In the genomic region with DNA sequence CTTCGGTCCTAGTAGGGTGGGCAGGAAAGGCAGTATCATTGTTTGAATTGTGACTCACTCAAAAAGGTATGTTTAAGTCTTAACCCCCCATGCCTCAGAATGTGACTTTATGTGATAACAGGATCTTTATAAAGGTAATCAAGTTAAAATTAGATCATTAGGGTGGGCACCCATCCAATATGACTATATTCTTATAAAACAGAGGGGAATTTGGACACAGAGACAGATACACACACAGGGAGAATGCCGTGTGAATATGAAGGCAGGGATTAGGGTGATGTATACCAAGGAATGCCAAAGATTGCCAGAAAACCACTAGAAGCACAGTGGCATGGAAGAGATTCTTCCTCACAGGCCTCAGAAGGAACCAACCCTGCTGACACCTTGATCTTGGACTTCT, we compare ENCODE assay signal across 16 cellular contexts.
"Had no signal": no experiment of that assay in that cellular context is flagged by ENCODE, and none has a peak within 500 bp of the region (broad histone marks: within the 10 kb centered on the region; RNA-seq: fewer than 3 reads in every experiment).

No MANE protein-coding gene starts in this region.

- DNase-seq: activated CD4-positive, alpha-beta T cell treated with anti-CD3 and anti-CD28 coated beads for 1 hour; activated gamma-delta T cell; adrenal gland; foreskin fibroblast; left colon; natural killer cell; ovary; sigmoid colon; spleen; stimulated activated CD4-positive, alpha-beta T cell treated with anti-CD3 and anti-CD28 coated beads, Interleukin-4, amount 100 ng/mL, for 4 hours; stimulated activated naive B cell treated with anti-CD40 and anti-IgM and Interleukin-4, amounts not matched to agents 10 μg/mL and 1 μg/mL and 100 μg/mL, for 72 hours; T1000; tibial artery had no signal

- H3K27ac ChIP-seq: adrenal gland, hepatocyte, ovary, sigmoid colon, spleen, tibial artery had no signal

- ATAC-seq: activated naive CD4-positive, alpha-beta T cell treated with anti-CD3 and anti-CD28 coated beads, Interleukin-2, amount 50 U/mL, for 72 hours; left colon; natural killer cell; stimulated activated naive B cell treated with anti-CD40 and anti-IgM and Interleukin-4, amounts not matched to agents 10 μg/mL and 1 μg/mL and 100 μg/mL, for 72 hours had no signal

- H3K4me1 Mint-ChIP-seq: natural killer cell; stimulated activated naive B cell treated with anti-CD40 and anti-IgM and Interleukin-4, amounts not matched to agents 10 μg/mL and 1 μg/mL and 100 μg/mL, for 72 hours had no signal

- H3K4me3 ChIP-seq: adrenal gland, hepatocyte, lung, ovary, sigmoid colon, spleen, tibial artery had no signal

- H3K4me3 Mint-ChIP-seq: natural killer cell; stimulated activated naive B cell treated with anti-CD40 and anti-IgM and Interleukin-4, amounts not matched to agents 10 μg/mL and 1 μg/mL and 100 μg/mL, for 72 hours had no signal

- H3K36me3 Mint-ChIP-seq: activated naive CD4-positive, alpha-beta T cell treated with anti-CD3 and anti-CD28 coated beads, Interleukin-2, amount 50 U/mL, for 72 hours; natural killer cell; stimulated activated naive B cell treated with anti-CD40 and anti-IgM and Interleukin-4, amounts not matched to agents 10 μg/mL and 1 μg/mL and 100 μg/mL, for 72 hours had no signal

- H3K27ac Mint-ChIP-seq: activated naive CD4-positive, alpha-beta T cell treated with anti-CD3 and anti-CD28 coated beads, Interleukin-2, amount 50 U/mL, for 72 hours; natural killer cell; stimulated activated naive B cell treated with anti-CD40 and anti-IgM and Interleukin-4, amounts not matched to agents 10 μg/mL and 1 μg/mL and 100 μg/mL, for 72 hours had no signal

- H3K36me3 ChIP-seq: adrenal gland, ovary, sigmoid colon, spleen, tibial artery had no signal

- H3K27me3 ChIP-seq: adrenal gland, ovary, sigmoid colon, tibial artery had no signal

- H3K9me3 Mint-ChIP-seq: activated naive CD4-positive, alpha-beta T cell treated with anti-CD3 and anti-CD28 coated beads, Interleukin-2, amount 50 U/mL, for 72 hours; natural killer cell; stimulated activated naive B cell treated with anti-CD40 and anti-IgM and Interleukin-4, amounts not matched to agents 10 μg/mL and 1 μg/mL and 100 μg/mL, for 72 hours had no signal

- H3K9me3 ChIP-seq: adrenal gland, ovary, sigmoid colon, spleen, tibial artery had no signal

- H3K4me1 ChIP-seq: adrenal gland, sigmoid colon, spleen, tibial artery had no signal
